Comparison of ENCODE assay signal across 2 cellular contexts in the genomic region with DNA sequence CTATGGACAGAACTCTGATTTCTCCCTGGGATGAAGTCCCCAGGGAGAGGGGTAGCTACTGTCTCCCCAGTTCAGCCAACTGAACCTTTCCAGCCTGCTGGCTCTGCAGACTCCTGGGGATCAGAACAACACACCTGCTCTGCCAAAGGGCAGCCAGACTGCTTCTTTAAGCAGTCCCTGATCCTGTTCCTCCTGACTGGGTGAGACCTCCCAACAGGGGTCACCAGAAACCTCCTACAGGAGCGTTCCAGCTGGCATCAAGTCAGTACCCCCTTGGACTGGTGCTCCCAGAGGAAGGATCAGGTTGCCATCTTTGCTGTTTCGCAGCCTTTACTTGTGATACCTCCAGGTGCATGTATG.
DNase-seq lines count a peak whose midpoint lies in the region.
"Not testable (repeated sequence)": the region's sequence is repeated elsewhere in the genome, so short reads cannot be mapped to it uniquely, and the experiment has no call there.

No MANE protein-coding gene starts in this region.

- DNase-seq in cardiac septum (ENCODE audit: low spot score): peak; percentile 60
- peak; percentile 84 for DNase-seq in mesenteric fat pad (ENCODE audit: low spot score)

- intact Hi-C loops in cardiac septum (cut with DNase I): not testable (repeated sequence)
